ENCODE assay signal across 8 cellular contexts in the genomic region with DNA sequence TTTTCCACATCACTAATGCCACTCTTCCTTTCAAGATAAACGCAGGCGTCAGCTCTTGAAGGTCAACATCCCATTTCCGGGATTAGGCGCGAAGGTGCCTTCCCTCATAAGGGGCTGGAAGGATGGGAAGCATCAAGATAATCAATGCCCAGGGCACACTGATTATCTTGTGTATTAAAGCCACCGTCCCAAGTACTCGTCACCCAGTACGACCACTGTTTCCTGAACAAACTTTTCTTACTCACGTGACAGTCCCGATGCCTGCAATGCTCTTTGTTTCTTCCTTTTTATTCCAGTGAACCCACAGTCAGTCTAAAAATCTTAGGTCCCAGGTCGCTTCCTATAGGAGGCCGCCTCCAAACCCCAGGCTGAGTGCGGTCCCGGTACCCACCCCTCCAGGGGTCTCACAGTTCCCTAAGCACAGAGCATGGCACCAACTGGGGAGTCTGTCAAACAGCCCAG. TPM values are rescaled to one million over a fixed set of nuclear protein-coding genes. Genes with fewer than 3 reads are reported as not detected.
DNase-seq lines count a peak whose midpoint lies in the region; ATAC-seq and TF ChIP-seq lines count a peak whose summit lies in the region.

No MANE protein-coding gene starts in this region.

- H3K27me3 ChIP-seq in PC-3 (ENCODE audit: low read length) (no peaks in the 10 kb centered on the region), duodenal mucosa (ENCODE audit: control insufficient read depth in 1 of 2, insufficient read depth in 2 of 2, low read length in 2 of 2) (no peaks in the 10 kb centered on the region), mononuclear cell (ENCODE audit: insufficient read depth, low read length) (no peaks in the 10 kb centered on the region)

- no peaks in the 10 kb centered on the region; the same call in 1 of the 2 replicates for H3K36me3 ChIP-seq in PC-3 (ENCODE audit: low read depth, low read length)
- peaks cover 21 to 28% of the 10 kb centered on the region in 2 donors for H3K36me3 ChIP-seq in duodenal mucosa (ENCODE audit: control insufficient read depth in 1 of 2, insufficient read depth in 2 of 2, low read length in 2 of 2)

- CTCF ChIA-PET in PC-3 (lab: Charles Lee), result interaction anchor here (0.6 kb wide), 1 partner anchor 912 kb away, joined by 4 read pairs; the partner anchor contains the start of gene CDV3

- intact Hi-C loops in PC-3 (cut with micrococcal nuclease), result no loop called here

- POLR2A ChIA-PET in PC-3 (lab: Charles Lee; ENCODE audit: unreplicated experiment), result no interaction called here

- peak overlapping the region; percentile 100 for H3K4me2 ChIP-seq in PC-3 (ENCODE audit: low read length)

- H2AFZ ChIP-seq in PC-3 (ENCODE audit: low read length), result peak overlapping the region; percentile 97

- H3K9me2 ChIP-seq in PC-3 (replicated peaks; ENCODE audit: low read length), result no peaks in the 10 kb centered on the region

- H3K27ac ChIP-seq in PC-3 (ENCODE audit: low read length) (peak overlapping the region; percentile 91), duodenal mucosa (ENCODE audit: low read depth, low read length) (peak overlapping the region; percentile 94)

- TF ChIP-seq CTCF in GM12875 (IDR thresholded peaks at IDR 0.05; ENCODE audit: borderline replicate concordance, insufficient read depth, low read depth, low read length) (no peak), PC-3 (conservative IDR thresholded peaks at IDR 0.05; ENCODE audit: low read depth, low read length) (no peak)

- in situ Hi-C loops in ACHN (cut with HindIII; ENCODE audit: low pct_ligation_motif_present, low pct_unique_long_range_greater_than_20kb, low sequenced_read_pairs), result loop anchor here (25.0 kb wide), 1 partner anchor 198 kb away; no protein-coding TSS in a partner anchor

- peaks cover 66% of the 10 kb centered on the region for H3K79me2 ChIP-seq in PC-3 (ENCODE audit: low read length)

- DNase-seq in ACHN, result peak; percentile 39
- DNase-seq in PC-3, result peak; percentile 6
- DNase-seq in NCI-H774 (lab: John Stamatoyannopoulos, UW), result no peak

- H3K9ac ChIP-seq in PC-3 (ENCODE audit: low read length) (peak overlapping the region; percentile 95), duodenal mucosa (ENCODE audit: low read depth in 1 of 2, low read length in 2 of 2) (peak overlapping the region; percentile 89 to 98)

- H3K4me1 ChIP-seq in PC-3 (ENCODE audit: insufficient read depth, low read length) (peaks cover 33% of the 10 kb centered on the region), duodenal mucosa (ENCODE audit: control insufficient read depth in 1 of 2, insufficient read depth in 2 of 2, low read length in 2 of 2) (peaks cover 21 to 23% of the 10 kb centered on the region in 2 donors), mononuclear cell (ENCODE audit: insufficient read depth, low read length) (peaks cover 42% of the 10 kb centered on the region)

- no peaks in the 10 kb centered on the region for H4K20me1 ChIP-seq in PC-3 (ENCODE audit: low read length)

- no peaks in the 10 kb centered on the region for H3F3A ChIP-seq in PC-3 (ENCODE audit: low read length, unreplicated experiment)

- peak overlapping the region; percentile 70 for H3K4me3 ChIP-seq in GM12875 (ENCODE audit: low read depth, low read length)
- H3K4me3 ChIP-seq in PC-3 (ENCODE audit: low read length), result peak overlapping the region; percentile 91
- peak overlapping the region; percentile 90 to 99 for H3K4me3 ChIP-seq in duodenal mucosa (ENCODE audit: low read depth in 1 of 2, low read length in 2 of 2)
- peak overlapping the region; percentile 92 for H3K4me3 ChIP-seq in mononuclear cell (ENCODE audit: low read length)

- TSS peak; percentile 70 for BruUV-seq in PC-3 (replicated peaks; lab: Mats Ljungman, UMichigan)

- no peaks in the 10 kb centered on the region for H3K9me3 ChIP-seq in PC-3 (ENCODE audit: low read length)
- no peaks in the 10 kb centered on the region for H3K9me3 ChIP-seq in duodenal mucosa (ENCODE audit: control insufficient read depth in 1 of 2, low read length in 2 of 2)
- no peaks in the 10 kb centered on the region for H3K9me3 ChIP-seq in mononuclear cell (ENCODE audit: low read depth, low read length)

- ATAC-seq in HG02943 (IDR thresholded peaks at IDR 0.05; ENCODE audit: low read depth, unreplicated experiment) (peak; percentile 11), PC-3 (no peak; the same call in 1 of the 2 replicates), GM19351 (IDR thresholded peaks at IDR 0.05; ENCODE audit: unreplicated experiment) (no peak)

RNA-seq across cellular contexts. Expression of gene ANAPC13, which starts 0.7 kb away (rescaled TPM):
- total RNA-seq in PC-3 (2014; rRNA removed) (19.3 and 21.0 TPM in 2 replicates), mononuclear cell (29.6 TPM)

RNA-seq across cellular contexts. Expression of gene CEP63, which starts 0.8 kb away (rescaled TPM):
- total RNA-seq in PC-3 (2014; rRNA removed) (15.4 and 38.1 TPM in 2 replicates), mononuclear cell (10.2 TPM)
